3 cellular contexts compared by ENCODE assay signal in the genomic region with DNA sequence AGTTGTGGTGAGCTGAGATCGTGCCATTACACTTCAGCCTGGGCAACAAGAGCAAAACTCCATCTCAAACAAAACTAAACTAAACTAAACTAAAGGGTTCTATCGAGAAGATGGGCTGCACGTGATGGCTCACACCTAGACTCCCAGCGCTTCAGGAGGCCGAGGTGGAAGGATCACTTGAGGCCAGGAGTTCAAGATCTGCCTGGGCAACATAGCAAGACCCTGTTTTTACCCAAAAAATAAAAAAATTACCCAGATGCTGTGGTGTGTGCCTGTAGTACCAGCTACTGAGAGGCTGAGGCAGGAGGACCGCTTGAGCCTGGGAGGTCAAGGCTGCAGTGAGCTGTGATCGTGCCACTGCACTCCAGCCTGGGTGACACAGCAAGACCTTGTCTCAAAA.
TF ChIP-seq lines count a peak whose summit lies in the region.

No MANE protein-coding gene starts in this region.

TF ChIP-seq in HEK293, 187 proteins besides CTCF, POLR2A, EP300 and RAD21:
- TF ChIP-seq ZNF121 (tag by site-specific recombination; IDR thresholded peaks at IDR 0.05), result 0 out of 2 replicates have a peak, but pooled peaks have one; percentile 39

TF ChIP-seq in WTC11, 78 proteins besides CTCF, POLR2A, EP300 and RAD21:
- peak; percentile 82; the same call in 1 of the 2 replicates for TF ChIP-seq ZNF121 (CRISPR knock-in tag; IDR thresholded peaks at IDR 0.05)

TF ChIP-seq in K562, 482 proteins besides CTCF, POLR2A, EP300 and RAD21:
- peak; percentile 86 for TF ChIP-seq ZNF121 (CRISPR knock-in tag; conservative IDR thresholded peaks at IDR 0.05)
